ENCODE assay signal across 8 cellular contexts in the genomic region with DNA sequence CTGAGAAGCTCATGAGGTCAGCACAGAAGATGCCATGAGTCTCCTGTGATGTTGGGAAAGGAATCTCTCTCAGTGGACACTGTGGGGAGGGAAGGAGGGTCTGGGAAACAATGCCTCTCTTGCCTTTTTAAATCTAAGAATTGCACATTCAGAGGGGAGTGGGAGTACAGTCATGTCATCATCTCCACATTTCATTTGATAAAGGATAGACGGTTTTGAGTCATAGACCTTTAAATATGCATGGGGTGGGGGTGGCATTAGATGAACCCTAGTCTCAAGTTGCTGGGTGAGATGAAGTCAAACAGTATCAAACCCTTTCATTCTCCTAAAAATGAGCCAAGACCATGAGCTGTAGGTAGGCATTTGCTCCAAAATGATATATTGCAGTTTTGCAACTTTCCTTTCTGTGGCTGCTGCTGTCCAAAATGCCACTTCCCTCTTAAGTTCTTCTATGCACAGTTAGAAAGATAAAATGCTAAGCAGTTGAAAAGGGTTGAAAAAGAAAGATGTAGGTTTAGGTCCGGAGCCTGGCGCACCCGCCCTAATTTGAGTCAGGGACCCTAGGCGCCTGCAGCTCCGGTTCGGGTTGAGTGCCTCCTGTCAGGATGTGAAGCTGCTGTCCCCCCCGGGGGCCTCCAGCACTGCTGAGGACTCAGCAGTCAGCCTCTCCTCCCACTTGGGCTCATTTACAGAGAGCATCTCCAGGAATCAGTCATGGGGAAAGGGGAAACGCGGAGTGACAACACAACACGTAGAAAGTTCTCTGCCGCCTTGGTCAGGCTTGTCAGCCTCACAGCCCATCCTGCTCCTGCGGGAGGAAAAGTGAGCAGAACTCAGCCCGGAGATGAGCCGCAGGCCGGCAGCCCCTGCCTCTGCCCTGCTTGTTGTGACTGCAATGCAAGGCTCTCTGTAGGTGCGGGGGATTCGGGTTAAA.
DNase-seq lines count a peak whose midpoint lies in the region; ATAC-seq lines count a peak whose summit lies in the region.

No MANE protein-coding gene starts in this region.

- no peaks in the 10 kb centered on the region for H3K9me3 ChIP-seq in esophagus (ENCODE audit: control insufficient read depth in 2 of 2, insufficient read depth in 1 of 2, low read depth in 1 of 2, low read length in 1 of 2)

- no peaks in the 10 kb centered on the region for H3K4me1 ChIP-seq in esophagus (ENCODE audit: control insufficient read depth in 2 of 2, insufficient read depth in 2 of 2, low read length in 1 of 2)
- H3K4me1 ChIP-seq in rectal smooth muscle tissue (ENCODE audit: control insufficient read depth, insufficient read depth, low read length), result no peaks in the 10 kb centered on the region

- peak overlapping the region; percentile 49 to 52 for H3K4me3 ChIP-seq in esophagus (ENCODE audit: low read depth in 1 of 2, low read length in 2 of 2)
- H3K4me3 ChIP-seq in rectal smooth muscle tissue (ENCODE audit: low read length), result peak overlapping the region; percentile 66

- no peaks in the 10 kb centered on the region for H3K27me3 ChIP-seq in esophagus (ENCODE audit: control insufficient read depth in 1 of 2, insufficient read depth in 2 of 2, low read length in 2 of 2)
- H3K27me3 ChIP-seq in rectal smooth muscle tissue (ENCODE audit: control insufficient read depth, insufficient read depth, low read length), result no peaks in the 10 kb centered on the region

- 46 to 52% methylated on average over 18 of the region's 18 CpGs for WGBS in esophagus, 2 donors

- H3K9ac ChIP-seq in rectal smooth muscle tissue (ENCODE audit: low read length), result peak overlapping the region; percentile 19

- ATAC-seq in HG03196 (IDR thresholded peaks at IDR 0.05; ENCODE audit: unreplicated experiment) (peak; percentile 39), GM18873 (IDR thresholded peaks at IDR 0.05; ENCODE audit: low FRiP score, unreplicated experiment) (no peak), GM21526 (IDR thresholded peaks at IDR 0.05; ENCODE audit: low FRiP score, unreplicated experiment) (no peak), GM21515 (IDR thresholded peaks at IDR 0.05; ENCODE audit: unreplicated experiment) (no peak)

- peak overlapping the region; percentile 24 to 61 for H3K27ac ChIP-seq in esophagus (ENCODE audit: low read depth in 2 of 2, low read length in 1 of 2)
- H3K27ac ChIP-seq in rectal smooth muscle tissue (ENCODE audit: low read depth, low read length), result no peak overlapping the region

- H3K36me3 ChIP-seq in esophagus (ENCODE audit: control insufficient read depth in 2 of 2, insufficient read depth in 2 of 2, low read length in 1 of 2), result no peaks in the 10 kb centered on the region
- H3K36me3 ChIP-seq in rectal smooth muscle tissue (ENCODE audit: control insufficient read depth, insufficient read depth, low read length), result no peaks in the 10 kb centered on the region

- DNase-seq in GF-D8 (lab: John Stamatoyannopoulos, UW), result peak; percentile 17
- peak; percentile 20 to 28 for DNase-seq in activated CD4-positive, alpha-beta T cell treated with anti-CD3 and anti-CD28 coated beads for 4 hours
